Comparison of ENCODE assay signal across 21 cellular contexts in genomic region chr9:17862081-17862480, GRCh38.
DNase-seq lines count a peak whose midpoint lies in the region; ATAC-seq, FAIRE-seq and TF ChIP-seq lines count a peak whose summit lies in the region.
"Had no signal": no experiment of that assay in that cellular context is flagged by ENCODE, and none has a peak within 500 bp of the region (broad histone marks: within the 10 kb centered on the region; RNA-seq: fewer than 3 reads in every experiment).

No MANE protein-coding gene starts in this region.

- H3K4me1 ChIP-seq in H1 (replicated peaks in 1 of 4; ENCODE audit: control insufficient read depth in 3 of 4, insufficient read depth in 4 of 4, low read length in 3 of 4) (no peaks in the 10 kb centered on the region), left ventricle myocardium inferior (no peaks in the 10 kb centered on the region), gastrocnemius medialis (no peaks in the 10 kb centered on the region), smooth muscle cell (ENCODE audit: low read depth) (no peaks in the 10 kb centered on the region)

- POLR2A ChIA-PET in H1 (lab: Charles Lee; ENCODE audit: partially characterized antibody), result no interaction called here

- no peak overlapping the region for H2BK20ac ChIP-seq in H1 (ENCODE audit: low read length)

- H3K56ac ChIP-seq in H1 (replicated peaks; ENCODE audit: insufficient read length, low read depth, low read length), result no peak overlapping the region

- no peak overlapping the region for H2AFZ ChIP-seq in H1 (ENCODE audit: low read length)
- no peak overlapping the region for H2AFZ ChIP-seq in smooth muscle cell (ENCODE audit: low read depth)

- H3F3A ChIP-seq in smooth muscle cell (ENCODE audit: low read depth), result no peaks in the 10 kb centered on the region

- no peak overlapping the region for H4K8ac ChIP-seq in H1 (ENCODE audit: extremely low read depth, insufficient read depth, low read length)

- no peak for TF ChIP-seq POLR2A in GM12892 (IDR thresholded peaks at IDR 0.05; ENCODE audit: low read depth, low read length)
- no peak for TF ChIP-seq POLR2A in H1 (IDR thresholded peaks at IDR 0.05; ENCODE audit: control extremely low read depth in 1 of 2, low read depth in 2 of 2, low read length in 2 of 2)
- no peak for TF ChIP-seq POLR2A in gastrocnemius medialis (IDR thresholded peaks at IDR 0.05)

- H2AK5ac ChIP-seq in H1 (ENCODE audit: low read depth, low read length), result no peak overlapping the region

- no peak overlapping the region for H4K5ac ChIP-seq in H1 (ENCODE audit: insufficient read length, low read depth, low read length)

- intact Hi-C loops in left ventricle myocardium inferior (cut with micrococcal nuclease), result no loop called here
- intact Hi-C loops in gastrocnemius medialis (cut with DNase I; ENCODE audit: low total_unique reads), result no loop called here

- no peak for DNase-seq in GM12892 (ENCODE audit: insufficient read length)
- no peak for DNase-seq in H1 (ENCODE audit: low read depth in 1 of 2, low spot score in 2 of 2)
- peak; percentile 37 for DNase-seq in left ventricle myocardium inferior
- DNase-seq in gastrocnemius medialis, result peak; percentile 8 to 24
- no peak for DNase-seq in activated T-cell treated with anti-CD3 and anti-CD28 coated beads, Interleukin-2, amount 50 U/mL, for 48 hours
- no peak for DNase-seq in smooth muscle cell (lab: John Stamatoyannopoulos, UW; ENCODE audit: unreplicated experiment)
- DNase-seq: CD4-positive, CD25-positive, alpha-beta regulatory T cell; DMS53; NCI-H1092; NCI-H1417 treated with DMSO at 0.1 percent for 48 hours; NCI-H1694 treated with DMSO at 0.1 percent for 48 hours; NCI-H2081; NCI-H226; NCI-H510A; NCI-H69; SIG-M5 had no signal

- H3K14ac ChIP-seq in H1 (ENCODE audit: insufficient read length), result no peak overlapping the region

- TF ChIP-seq CTCF in H1 (IDR thresholded peaks at IDR 0.05; ENCODE audit: control extremely low read depth in 1 of 3, insufficient read depth in 1 of 3, low read depth in 1 of 3, low read length in 3 of 3) (no peak), left ventricle myocardium inferior (IDR thresholded peaks at IDR 0.05; ENCODE audit: borderline replicate concordance) (no peak), gastrocnemius medialis (IDR thresholded peaks at IDR 0.05 in 4 of 5, conservative IDR thresholded peaks at IDR 0.05 in 1 of 5) (no peak), smooth muscle cell (IDR thresholded peaks at IDR 0.05; ENCODE audit: borderline replicate concordance, insufficient read depth, poor library complexity, severe bottlenecking) (no peak)

- H3K9me3 ChIP-seq in H1 (ENCODE audit: insufficient read depth in 2 of 2, low read depth in 1 of 2, low read length in 1 of 2) (no peaks in the 10 kb centered on the region), left ventricle myocardium inferior (replicated peaks) (no peaks in the 10 kb centered on the region), gastrocnemius medialis (no peaks in the 10 kb centered on the region), smooth muscle cell (replicated peaks; ENCODE audit: low read depth) (no peaks in the 10 kb centered on the region)
- H3K9me3 ChIP-seq: BLaER1 had no signal

- no peak overlapping the region for H3K18ac ChIP-seq in H1 (ENCODE audit: extremely low read depth, low read length)

- peak; percentile 54 for FAIRE-seq in GM12892 (lab: Jason Lieb, UNC)
- FAIRE-seq in H1 (lab: Jason Lieb, UNC), result no peak
- FAIRE-seq: A204.1 had no signal

- H3K4me2 ChIP-seq in H1 (ENCODE audit: insufficient read depth in 1 of 2, low read depth in 2 of 2, low read length in 2 of 2), result no peak overlapping the region
- H3K4me2 ChIP-seq in smooth muscle cell, result no peak overlapping the region
- H3K4me2 ChIP-seq: BLaER1 had no signal

- no peaks in the 10 kb centered on the region for H3K79me2 ChIP-seq in H1 (ENCODE audit: control insufficient read depth in 1 of 2, insufficient read depth in 2 of 2, low read length in 2 of 2)
- H3K79me2 ChIP-seq in smooth muscle cell (ENCODE audit: low read depth), result no peaks in the 10 kb centered on the region

- no peaks in the 10 kb centered on the region for H3K23me2 ChIP-seq in H1 (ENCODE audit: low read depth, low read length)

- ATAC-seq in gastrocnemius medialis (peak in 1 of 2 donors; percentile 36), GM19397 (IDR thresholded peaks at IDR 0.05; ENCODE audit: unreplicated experiment) (no peak)
- ATAC-seq: SK-N-SH treated with all-trans-retinoic acid at 6 μM for 48 hours had no signal

- no peak overlapping the region for H2BK12ac ChIP-seq in H1 (ENCODE audit: low read depth, low read length)

- peak overlapping the region; percentile 21 for H3K23ac ChIP-seq in H1 (ENCODE audit: insufficient read length)

- no peak overlapping the region for H2BK15ac ChIP-seq in H1 (ENCODE audit: low read length)

- H2BK120ac ChIP-seq in H1 (replicated peaks; ENCODE audit: low read depth, low read length), result no peak overlapping the region

- H3K27ac ChIP-seq in H1 (ENCODE audit: low read depth, low read length), result no peak overlapping the region
- no peak overlapping the region for H3K27ac ChIP-seq in left ventricle myocardium inferior (replicated peaks)
- no peak overlapping the region for H3K27ac ChIP-seq in gastrocnemius medialis
- no peak overlapping the region for H3K27ac ChIP-seq in smooth muscle cell (ENCODE audit: low read depth)
- H3K27ac ChIP-seq: BLaER1, RWPE1 had no signal

- no peak for TF ChIP-seq EP300 in H1 (IDR thresholded peaks at IDR 0.05; ENCODE audit: borderline replicate concordance in 1 of 2, low read depth in 2 of 2, low read length in 2 of 2)

- no peaks in the 10 kb centered on the region for H3K79me1 ChIP-seq in H1 (ENCODE audit: low read depth, low read length)

- no peaks in the 10 kb centered on the region for H3K27me3 ChIP-seq in H1 (replicated peaks in 1 of 4; ENCODE audit: control insufficient read depth in 3 of 4, extremely low read depth in 1 of 4, insufficient read depth in 3 of 4, low read length in 3 of 4)
- H3K27me3 ChIP-seq in left ventricle myocardium inferior (ENCODE audit: low read depth), result no peaks in the 10 kb centered on the region
- no peaks in the 10 kb centered on the region for H3K27me3 ChIP-seq in gastrocnemius medialis
- peaks cover 5% of the 10 kb centered on the region for H3K27me3 ChIP-seq in smooth muscle cell (ENCODE audit: low read depth)
- H3K27me3 ChIP-seq: BLaER1 had no signal

- H3K9ac ChIP-seq in H1 (replicated peaks in 1 of 4; ENCODE audit: extremely low read depth in 1 of 4, low read depth in 3 of 4, low read length in 3 of 4), result no peak overlapping the region
- H3K9ac ChIP-seq in smooth muscle cell (ENCODE audit: low read depth), result no peak overlapping the region
- H3K9ac ChIP-seq: BLaER1 had no signal

- TF ChIP-seq RAD21 in H1 (IDR thresholded peaks at IDR 0.05 in 1 of 2, conservative IDR thresholded peaks at IDR 0.05 in 1 of 2; ENCODE audit: low read depth in 2 of 2, low read length in 2 of 2), result no peak

- H4K20me1 ChIP-seq in H1 (replicated peaks in 1 of 2; ENCODE audit: control insufficient read depth in 1 of 2, insufficient read depth in 2 of 2, low read length in 2 of 2) (no peaks in the 10 kb centered on the region), smooth muscle cell (ENCODE audit: low read depth) (no peaks in the 10 kb centered on the region)
- H4K20me1 ChIP-seq: BLaER1 had no signal

- no peak overlapping the region for H2BK5ac ChIP-seq in H1 (ENCODE audit: low read depth, low read length)

- H3K4ac ChIP-seq in H1 (replicated peaks; ENCODE audit: insufficient read length, low read depth, low read length), result no peak overlapping the region

- no peak overlapping the region for H3K4me3 ChIP-seq in H1 (ENCODE audit: extremely low read depth in 1 of 4, insufficient read depth in 2 of 4, low read depth in 3 of 4, low read length in 4 of 4)
- H3K4me3 ChIP-seq in left ventricle myocardium inferior, result no peak overlapping the region
- no peak overlapping the region for H3K4me3 ChIP-seq in gastrocnemius medialis
- H3K4me3 ChIP-seq in smooth muscle cell, result no peak overlapping the region
- H3K4me3 ChIP-seq: BLaER1 had no signal

- in situ Hi-C loops in gastrocnemius medialis (cut with MboI; ENCODE audit: low sequenced_read_pairs in 4 of 4), result no loop called here

- H4K91ac ChIP-seq in H1 (replicated peaks; ENCODE audit: insufficient read length, low read length), result no peak overlapping the region

- CTCF ChIA-PET in H1 (lab: Charles Lee; ENCODE audit: partially characterized antibody), result interaction anchor here (1.6 kb wide), 1 partner anchor 26 kb away, joined by 4 read pairs; no protein-coding TSS in a partner anchor

- 88% methylated on average over 4 of the region's 4 CpGs; no CpG with 5 or more reads in 1 of the 2 experiments for WGBS in H1 (ENCODE audit: extremely low coverage in 1 of 2, insufficient coverage in 1 of 2, insufficient read length in 1 of 2, insufficient replicate concordance in 2 of 2, low coverage in 1 of 2, low lambda C conversion rate in 2 of 2, missing lambda C conversion rate in 1 of 2), 2 experiments
- 87% methylated on average over 4 of the region's 4 CpGs for WGBS in smooth muscle cell (ENCODE audit: low lambda C conversion rate)

- H3K36me3 ChIP-seq in H1 (ENCODE audit: control insufficient read depth in 2 of 4, insufficient read depth in 4 of 4, low read length in 3 of 4), result no peaks in the 10 kb centered on the region
- no peaks in the 10 kb centered on the region for H3K36me3 ChIP-seq in left ventricle myocardium inferior
- H3K36me3 ChIP-seq in gastrocnemius medialis, result no peaks in the 10 kb centered on the region
- H3K36me3 ChIP-seq in smooth muscle cell (ENCODE audit: low read depth), result no peaks in the 10 kb centered on the region
- H3K36me3 ChIP-seq: BLaER1 had no signal

TF ChIP-seq in H1, 55 proteins besides CTCF, POLR2A, EP300 and RAD21:
- TF ChIP-seq EZH2 (IDR thresholded peaks at IDR 0.05; ENCODE audit: low read depth, low read length, severe bottlenecking), result no peak
TF ChIP-seq in H1: peak in this region for 0.

Comparison
In these comparisons a context has a peak if more than half of its experiments do, and no peak if none do; other contexts are left out.
1. DNase-seq: peak in left ventricle myocardium inferior (single experiment) and gastrocnemius medialis (2 of 2); none in GM12892 (single experiment), H1 (0 of 2), activated T-cell treated with anti-CD3 and anti-CD28 coated beads, Interleukin-2, amount 50 U/mL, for 48 hours (0 of 2) and smooth muscle cell (single experiment).